ENCODE assay signal across 8 cellular contexts in genomic region chr15:23566070-23567050, GRCh38. TPM values are rescaled to one million over a fixed set of nuclear protein-coding genes. Genes with fewer than 3 reads are reported as not detected.
A peak's percentile ranks its signal among the peaks of the same experiment; 100 is the strongest.
DNase-seq lines count a peak whose midpoint lies in the region; ATAC-seq lines count a peak whose summit lies in the region.

No MANE protein-coding gene starts in this region.

- ATAC-seq in HG02852 (IDR thresholded peaks at IDR 0.05; ENCODE audit: unreplicated experiment) = peak; percentile 36
- peak; percentile 85 for ATAC-seq in naive thymus-derived CD8-positive, alpha-beta T cell
- no peak for ATAC-seq in HG02763 (IDR thresholded peaks at IDR 0.05; ENCODE audit: unreplicated experiment)

- H3K27me3 Mint-ChIP-seq in activated naive CD8-positive, alpha-beta T cell = peaks cover 3% of the 10 kb centered on the region
- H3K27me3 Mint-ChIP-seq in naive thymus-derived CD8-positive, alpha-beta T cell = peaks cover 0 to 5% (median 1%) of the 10 kb centered on the region in 5 donors

- peaks cover 4% of the 10 kb centered on the region for H3K4me1 Mint-ChIP-seq in activated naive CD8-positive, alpha-beta T cell (ENCODE audit: low read depth)
- peaks cover 0 to 10% (median under 1%) of the 10 kb centered on the region in 4 donors for H3K4me1 Mint-ChIP-seq in naive thymus-derived CD8-positive, alpha-beta T cell

- DNase-seq in NCI-H748 (lab: John Stamatoyannopoulos, UW; ENCODE audit: unreplicated experiment) = peak; percentile 95
- peak; percentile 13 to 79 (median 60) for DNase-seq in naive thymus-derived CD8-positive, alpha-beta T cell
- DNase-seq in occipital lobe (lab: John Stamatoyannopoulos, UW) = no peak
- no peak for DNase-seq in NCI-H1417 treated with DMSO at 0.1 percent for 48 hours (lab: John Stamatoyannopoulos, UW)
- no peak for DNase-seq in NK-92 treated with Interleukin-12 subunit alpha and Interleukin-12 subunit beta, amount 100 ng/mL, for 24 hours (lab: John Stamatoyannopoulos, UW)

- H3K36me3 Mint-ChIP-seq in activated naive CD8-positive, alpha-beta T cell = no peaks in the 10 kb centered on the region
- peaks cover 0 to 8% (median 0%) of the 10 kb centered on the region in 3 donors for H3K36me3 Mint-ChIP-seq in naive thymus-derived CD8-positive, alpha-beta T cell

- no peaks in the 10 kb centered on the region for H3K9me3 Mint-ChIP-seq in activated naive CD8-positive, alpha-beta T cell (ENCODE audit: low read depth)
- peaks cover 0 to 11% (median 2%) of the 10 kb centered on the region in 9 donors for H3K9me3 Mint-ChIP-seq in naive thymus-derived CD8-positive, alpha-beta T cell

- H3K4me3 Mint-ChIP-seq in activated naive CD8-positive, alpha-beta T cell = peak overlapping the region; percentile 87
- H3K4me3 Mint-ChIP-seq in naive thymus-derived CD8-positive, alpha-beta T cell = peak overlapping the region; percentile 69 to 90 (median 81)

- peak overlapping the region; percentile 92 for H3K27ac Mint-ChIP-seq in activated naive CD8-positive, alpha-beta T cell
- H3K27ac Mint-ChIP-seq in naive thymus-derived CD8-positive, alpha-beta T cell = peak overlapping the region in 8 of 10 donors; percentile 44 to 96 (median 80)

- POLR2A ChIA-PET in naive thymus-derived CD8-positive, alpha-beta T cell (lab: Charles Lee) = interaction anchor here (0.9 kb wide), 1 partner anchor 63 kb away, joined by 3 read pairs; no protein-coding TSS in a partner anchor

RNA-seq across cellular contexts. Expression of gene MKRN3, which starts 0.9 kb away (rescaled TPM):
- total RNA-seq in naive thymus-derived CD8-positive, alpha-beta T cell = 1 to 10 TPM; 4.4 to 5.7 TPM
- 1 to 10 TPM; 1.3 to 3.5 (median 2.8) TPM for polyA plus RNA-seq in naive thymus-derived CD8-positive, alpha-beta T cell
- total RNA-seq in occipital lobe = 25.7 TPM

Comparison
In these comparisons a context has a peak if more than half of its experiments do, and no peak if none do; other contexts are left out.
1. DNase-seq: peak in NCI-H748 (single experiment) and naive thymus-derived CD8-positive, alpha-beta T cell (10 of 10); none in occipital lobe (single experiment), NCI-H1417 treated with DMSO at 0.1 percent for 48 hours (single experiment) and NK-92 treated with Interleukin-12 subunit alpha and Interleukin-12 subunit beta, amount 100 ng/mL, for 24 hours (single experiment).